In genomic region chr9:74920944-74921626, GRCh38 we compare ENCODE assay signal across 20 cellular contexts. TPM values are rescaled to one million over a fixed set of nuclear protein-coding genes. Genes with fewer than 3 reads are reported as not detected.
"Had no signal": no experiment of that assay in that cellular context is flagged by ENCODE, and none has a peak within 500 bp of the region (broad histone marks: within the 10 kb centered on the region; RNA-seq: fewer than 3 reads in every experiment).

No MANE protein-coding gene starts in this region.

- H3K4me1 ChIP-seq: heart right ventricle, lower lobe of right lung, upper lobe of right lung had no signal

- ATAC-seq: activated CD8-positive, alpha-beta memory T cell treated with anti-CD3 and anti-CD28 coated beads, Interleukin-2, amount 10 ng/mL, durations not matched to agents 7 days and 5 days; activated T-helper 17 cell treated with anti-CD3 and anti-CD28 coated beads, Interleukin-2, amount 50 U/mL, for 72 hours; heart right ventricle; lower lobe of right lung; natural killer cell treated with Interleukin-12 subunit alpha and Interleukin-12 subunit beta and Interleukin-15 and Interleukin-18, amount 100 ng/mL, for 72 hours; upper lobe of right lung had no signal

- H3K27ac ChIP-seq: heart right ventricle, lower lobe of right lung, upper lobe of right lung had no signal

- DNase-seq: activated B cell treated with CpG ODN at 0.5 μM for 24 hours; activated CD4-positive, alpha-beta memory T cell treated with anti-CD3 and anti-CD28 coated beads, Interleukin-2, amount 10 ng/mL, durations not matched to agents 7 days and 5 days; activated CD4-positive, alpha-beta T cell treated with anti-CD3 and anti-CD28 coated beads for 48 hours; activated CD8-positive, alpha-beta memory T cell treated with anti-CD3 and anti-CD28 coated beads, Interleukin-2, amount 10 ng/mL, durations not matched to agents 7 days and 5 days; activated naive CD4-positive, alpha-beta T cell; activated naive CD8-positive, alpha-beta T cell treated with anti-CD3 and anti-CD28 coated beads, Interleukin-2, amount 10 ng/mL, durations not matched to agents 7 days and 5 days; activated T-cell treated with anti-CD3 and anti-CD28 coated beads, Interleukin-2, amount 50 U/mL, for 1 hour; amygdala; caudate nucleus; heart right ventricle; lower lobe of right lung; retina; stimulated activated CD4-positive, alpha-beta T cell treated with anti-CD3 and anti-CD28 coated beads, Interleukin-12 subunit alpha, Interleukin-12 subunit beta, amount 100 ng/mL, for 4 hours; stimulated activated CD4-positive, alpha-beta T cell treated with anti-CD3 and anti-CD28 coated beads, Interleukin-1b, Interleukin-23, amount 100 ng/mL, for 48 hours; stimulated activated CD8-positive, alpha-beta memory T cell treated with anti-CD3 and anti-CD28 coated beads, Interleukin-4, amount 100 ng/mL, for 48 hours; stimulated activated naive CD4-positive, alpha-beta T cell; upper lobe of right lung had no signal

- H3K9me3 ChIP-seq: heart right ventricle, lower lobe of right lung, upper lobe of right lung had no signal

- H3K4me3 ChIP-seq: heart right ventricle, lower lobe of right lung, upper lobe of right lung had no signal

- H3K27me3 ChIP-seq: heart right ventricle, upper lobe of right lung had no signal

- FAIRE-seq: islet of Langerhans had no signal

- H3K36me3 ChIP-seq: heart right ventricle, lower lobe of right lung, upper lobe of right lung had no signal

RNA-seq across cellular contexts. Expression of gene TRPM6, which starts 33.4 kb away (rescaled TPM):
- total RNA-seq: activated B cell treated with CpG ODN at 0.5 μM for 24 hours; activated CD4-positive, alpha-beta memory T cell treated with anti-CD3 and anti-CD28 coated beads, Interleukin-2, amount 10 ng/mL, durations not matched to agents 7 days and 5 days; activated CD8-positive, alpha-beta memory T cell treated with anti-CD3 and anti-CD28 coated beads, Interleukin-2, amount 10 ng/mL, durations not matched to agents 7 days and 5 days; activated naive CD8-positive, alpha-beta T cell treated with anti-CD3 and anti-CD28 coated beads, Interleukin-2, amount 10 ng/mL, durations not matched to agents 7 days and 5 days had no signal
